ENCODE assay signal across 6 cellular contexts in the genomic region with DNA sequence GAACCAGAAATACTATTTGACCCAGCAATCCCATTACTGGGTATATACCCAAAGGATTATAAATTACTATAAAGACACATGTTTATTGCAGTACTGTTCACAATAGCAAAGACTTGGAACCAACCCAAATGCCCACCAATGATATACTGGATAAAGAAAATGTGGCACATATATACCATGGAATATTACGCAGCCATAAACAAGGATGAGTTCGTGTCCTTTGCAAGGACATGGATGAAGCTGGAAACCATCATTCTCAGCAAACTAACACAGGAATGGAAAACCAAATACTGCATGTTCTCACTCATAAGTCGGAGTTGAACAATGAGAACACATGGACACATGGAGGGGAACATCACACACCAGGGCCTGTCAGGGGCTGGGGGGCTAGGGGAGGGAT. TPM values are rescaled to one million over a fixed set of nuclear protein-coding genes. Genes with fewer than 3 reads are reported as not detected.
"Had no signal": no experiment of that assay in that cellular context is flagged by ENCODE, and none has a peak within 500 bp of the region (broad histone marks: within the 10 kb centered on the region; RNA-seq: fewer than 3 reads in every experiment).

No MANE protein-coding gene starts in this region.

RNA-seq across cellular contexts. Expression of gene DNASE2B, which starts 50.4 kb away (rescaled TPM):
- total RNA-seq: GM23248, GM23338, H1, H4, H9, HFFc6 had no signal
- polyA plus RNA-seq: GM23248, GM23338, H1 had no signal

RNA-seq across cellular contexts. Expression of gene SPATA1, which starts 57.5 kb away (rescaled TPM):
- total RNA-seq: GM23248, GM23338, H9 had no signal
